In the genomic region with DNA sequence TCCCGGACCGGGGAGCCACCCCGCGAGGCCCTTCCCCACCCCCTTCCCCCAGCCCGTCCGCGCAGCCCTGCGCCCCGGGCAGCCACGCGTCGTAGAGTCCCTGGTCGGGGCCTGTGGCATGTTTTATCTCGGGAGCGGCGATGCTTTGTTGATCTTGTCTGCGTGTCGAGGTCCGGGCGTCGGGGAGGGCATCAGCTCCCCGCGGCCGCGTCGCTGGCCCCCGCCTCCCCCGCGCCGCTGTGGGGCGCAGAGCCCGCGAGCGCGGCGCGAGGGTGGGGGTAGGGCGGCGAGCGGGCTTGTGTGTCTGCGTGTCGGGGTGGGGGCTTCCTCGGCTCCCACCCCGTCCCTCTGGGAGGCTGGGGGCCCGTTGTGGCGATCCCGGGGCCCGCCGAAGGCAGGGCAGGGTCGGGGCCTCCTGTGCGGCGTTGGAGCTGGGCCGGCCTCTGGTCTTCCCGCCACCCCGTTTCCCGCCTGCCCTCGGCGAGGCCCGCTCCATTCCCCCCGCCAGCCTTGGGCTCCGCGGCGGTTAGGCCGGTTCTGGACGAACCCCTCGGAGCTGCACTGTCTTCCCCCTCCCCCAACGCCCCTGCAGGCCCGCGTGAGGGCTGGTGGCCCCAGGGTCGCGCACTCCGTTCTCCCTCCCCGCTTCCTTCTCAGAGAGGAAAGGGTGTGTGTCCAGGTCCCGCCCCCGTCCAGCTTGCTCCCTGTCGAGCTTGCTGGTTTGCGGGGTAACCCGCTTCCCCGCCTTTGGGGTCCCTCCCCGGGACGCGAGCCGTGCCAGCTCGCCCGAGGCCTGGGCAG, we compare ENCODE assay signal across 9 cellular contexts. TPM values are rescaled to one million over a fixed set of nuclear protein-coding genes. Genes with fewer than 3 reads are reported as not detected.
A peak's percentile ranks its signal among the peaks of the same experiment; 100 is the strongest.
DNase-seq lines count a peak whose midpoint lies in the region; ATAC-seq, FAIRE-seq and TF ChIP-seq lines count a peak whose summit lies in the region.
"Had no signal": no experiment of that assay in that cellular context is flagged by ENCODE, and none has a peak within 500 bp of the region (broad histone marks: within the 10 kb centered on the region; RNA-seq: fewer than 3 reads in every experiment).

No MANE protein-coding gene starts in this region.

- H4K91ac ChIP-seq in H1 (replicated peaks; ENCODE audit: insufficient read length, low read length): peak overlapping the region; percentile 91

- no peak overlapping the region for H2BK20ac ChIP-seq in H1 (ENCODE audit: low read length)

- peak overlapping the region; percentile 78 to 90 (median 83) for H3K9ac ChIP-seq in H1 (replicated peaks in 1 of 4; ENCODE audit: extremely low read depth in 1 of 4, low read depth in 3 of 4, low read length in 3 of 4)

- peaks cover 0 to 5% (median 4%) of the 10 kb centered on the region in 4 experiments; a peak in 4 of 7 replicates for H3K4me1 ChIP-seq in H1 (replicated peaks in 1 of 4; ENCODE audit: control insufficient read depth in 3 of 4, insufficient read depth in 4 of 4, low read length in 3 of 4)

- POLR2A ChIA-PET in H1 (lab: Charles Lee; ENCODE audit: partially characterized antibody): interaction anchor here (0.8 to 3.6 kb wide), 11 partner anchors 10 to 127 kb away, joined by 3 to 27 read pairs (median 4); a partner anchor contains a TSS

- H2BK120ac ChIP-seq in H1 (replicated peaks; ENCODE audit: low read depth, low read length): no peak overlapping the region

- H3K23ac ChIP-seq in H1 (ENCODE audit: insufficient read length): no peak overlapping the region

- no peaks in the 10 kb centered on the region for H3K36me3 ChIP-seq in H1 (ENCODE audit: control insufficient read depth in 2 of 4, insufficient read depth in 4 of 4, low read length in 3 of 4)

- H3K4me2 ChIP-seq in H1 (ENCODE audit: insufficient read depth in 1 of 2, low read depth in 2 of 2, low read length in 2 of 2): peak overlapping the region; percentile 77 to 83

- 3% methylated on average over 50 of the region's 85 CpGs; no CpG with 5 or more reads in 1 of the 2 experiments for WGBS in H1 (ENCODE audit: extremely low coverage in 1 of 2, insufficient coverage in 1 of 2, insufficient read length in 1 of 2, insufficient replicate concordance in 2 of 2, low coverage in 1 of 2, low lambda C conversion rate in 2 of 2, missing lambda C conversion rate in 1 of 2), 2 experiments

- H2BK15ac ChIP-seq in H1 (ENCODE audit: low read length): no peak overlapping the region

- peaks cover 21 to 51% of the 10 kb centered on the region in 2 experiments for H3K79me2 ChIP-seq in H1 (ENCODE audit: control insufficient read depth in 1 of 2, insufficient read depth in 2 of 2, low read length in 2 of 2)

- H2AK5ac ChIP-seq in H1 (ENCODE audit: low read depth, low read length): no peak overlapping the region

- H3K27me3 ChIP-seq in H1 (replicated peaks in 1 of 4; ENCODE audit: control insufficient read depth in 3 of 4, extremely low read depth in 1 of 4, insufficient read depth in 3 of 4, low read length in 3 of 4): no peaks in the 10 kb centered on the region

- H3K9me3 ChIP-seq in H1 (ENCODE audit: insufficient read depth in 2 of 2, low read depth in 1 of 2, low read length in 1 of 2): no peaks in the 10 kb centered on the region

- no peak overlapping the region for H3K14ac ChIP-seq in H1 (ENCODE audit: insufficient read length)

- TF ChIP-seq CTCF in NB4 (IDR thresholded peaks at IDR 0.05; ENCODE audit: low read depth, low read length) (no peak), H1 (IDR thresholded peaks at IDR 0.05; ENCODE audit: control extremely low read depth in 1 of 3, insufficient read depth in 1 of 3, low read depth in 1 of 3, low read length in 3 of 3) (no peak)

- peak overlapping the region; percentile 96 for H4K8ac ChIP-seq in H1 (ENCODE audit: extremely low read depth, insufficient read depth, low read length)

- peaks cover 6% of the 10 kb centered on the region for H3K23me2 ChIP-seq in H1 (ENCODE audit: low read depth, low read length)

- H3K4ac ChIP-seq in H1 (replicated peaks; ENCODE audit: insufficient read length, low read depth, low read length): no peak overlapping the region

- CTCF ChIA-PET in H1 (lab: Charles Lee; ENCODE audit: partially characterized antibody): interaction anchor here (0.7 to 3.1 kb wide), 4 partner anchors 15 to 211 kb away, joined by 3 to 17 read pairs (median 4); a partner anchor contains a TSS

- peak overlapping the region; percentile 89; the same call in 1 of the 2 replicates for H3K27ac ChIP-seq in H1 (ENCODE audit: low read depth, low read length)

- no peak for FAIRE-seq in H1 (lab: Jason Lieb, UNC)
- FAIRE-seq: G401.6 had no signal

- H4K5ac ChIP-seq in H1 (ENCODE audit: insufficient read length, low read depth, low read length): peak overlapping the region; percentile 77

- no peak for TF ChIP-seq RAD21 in H1 (IDR thresholded peaks at IDR 0.05 in 1 of 2, conservative IDR thresholded peaks at IDR 0.05 in 1 of 2; ENCODE audit: low read depth in 2 of 2, low read length in 2 of 2)

- peak overlapping the region; percentile 91; the same call in 1 of the 2 replicates for H2BK5ac ChIP-seq in H1 (ENCODE audit: low read depth, low read length)

- no peak overlapping the region; the same call in 1 of the 2 replicates for H2AFZ ChIP-seq in H1 (ENCODE audit: low read length)

- peak overlapping the region; percentile 93 for H3K4me3 ChIP-seq in NB4 (ENCODE audit: low read depth, low read length)
- H3K4me3 ChIP-seq in H1 (ENCODE audit: extremely low read depth in 1 of 4, insufficient read depth in 2 of 4, low read depth in 3 of 4, low read length in 4 of 4): peak overlapping the region; percentile 77 to 97 (median 88)

- H4K20me1 ChIP-seq in H1 (replicated peaks in 1 of 2; ENCODE audit: control insufficient read depth in 1 of 2, insufficient read depth in 2 of 2, low read length in 2 of 2): peaks cover 7 to 8% of the 10 kb centered on the region in 2 experiments

- peak overlapping the region; percentile 78 for H3K18ac ChIP-seq in H1 (ENCODE audit: extremely low read depth, low read length)

- TF ChIP-seq POLR2A in NB4 (IDR thresholded peaks at IDR 0.05; ENCODE audit: extremely low read depth, insufficient read length): no peak
- no peak; a peak in 1 of 3 replicates for TF ChIP-seq POLR2A in H1 (IDR thresholded peaks at IDR 0.05; ENCODE audit: control extremely low read depth in 1 of 2, low read depth in 2 of 2, low read length in 2 of 2)

- TF ChIP-seq EP300 in H1 (IDR thresholded peaks at IDR 0.05; ENCODE audit: borderline replicate concordance in 1 of 2, low read depth in 2 of 2, low read length in 2 of 2): no peak

- H2BK12ac ChIP-seq in H1 (ENCODE audit: low read depth, low read length): no peak overlapping the region

- peak overlapping the region; percentile 84 for H3K56ac ChIP-seq in H1 (replicated peaks; ENCODE audit: insufficient read length, low read depth, low read length)

- DNase-seq in NCI-H2029 (lab: John Stamatoyannopoulos, UW) (peak; percentile 7), NCI-H2029 treated with DMSO at 0.1 percent for 48 hours (lab: John Stamatoyannopoulos, UW) (no peak), NB4 (ENCODE audit: low read depth) (peak; percentile 75), H1 (ENCODE audit: low read depth in 1 of 2, low spot score in 2 of 2) (peak in 1 of 2 experiments; percentile 75), mucosa of gallbladder (ENCODE audit: low spot score) (peak; percentile 40)
- DNase-seq in activated CD8-positive, alpha-beta memory T cell treated with anti-CD3 and anti-CD28 coated beads for 48 hours (ENCODE audit: low read depth in 2 of 3, low spot score in 2 of 3): peak; percentile 9 to 48 (median 40)
- peak; percentile 10 for DNase-seq in stimulated activated CD8-positive, alpha-beta memory T cell treated with anti-CD3 and anti-CD28 coated beads, Interleukin-7, amount 100 ng/mL, for 24 hours (ENCODE audit: low read depth)

- H3K79me1 ChIP-seq in H1 (ENCODE audit: low read depth, low read length): peaks cover 2% of the 10 kb centered on the region; the same call in 1 of the 2 replicates

- peak; percentile 22 for ATAC-seq in HG02588 (IDR thresholded peaks at IDR 0.05; ENCODE audit: unreplicated experiment)

TF ChIP-seq in H1, 55 proteins besides CTCF, POLR2A, EP300 and RAD21 (continues in another document):
- TF ChIP-seq, protein P1, sequence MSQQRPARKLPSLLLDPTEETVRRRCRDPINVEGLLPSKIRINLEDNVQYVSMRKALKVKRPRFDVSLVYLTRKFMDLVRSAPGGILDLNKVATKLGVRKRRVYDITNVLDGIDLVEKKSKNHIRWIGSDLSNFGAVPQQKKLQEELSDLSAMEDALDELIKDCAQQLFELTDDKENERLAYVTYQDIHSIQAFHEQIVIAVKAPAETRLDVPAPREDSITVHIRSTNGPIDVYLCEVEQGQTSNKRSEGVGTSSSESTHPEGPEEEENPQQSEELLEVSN (IDR thresholded peaks at IDR 0.05): peak; percentile 88
- TF ChIP-seq KDM4A (IDR thresholded peaks at IDR 0.05; ENCODE audit: low read depth, low read length, severe bottlenecking) (peak; percentile 67), TAF1 (IDR thresholded peaks at IDR 0.05; ENCODE audit: low read depth, low read length) (0 out of 2 replicates have a peak, but pooled peaks have one; percentile 43), ASH2L (IDR thresholded peaks at IDR 0.05; ENCODE audit: low read length) (peak; percentile 70), HDAC6 (IDR thresholded peaks at IDR 0.05; ENCODE audit: low read depth, low read length) (no peak), MAFK (IDR thresholded peaks at IDR 0.05; ENCODE audit: low read depth, low read length) (no peak)

RNA-seq across cellular contexts. Expression of a gene that starts 0.7 kb away (rescaled TPM):
- total RNA-seq in H1 (2021; fragmentation: NEBNext Ultra II Directional; extraction: Animal tissue kit (Norgen Biotek cat#: 25700)): 161 and 175 TPM in 2 replicates
- 31.4 and 57.7 TPM in 2 replicates for polyA plus RNA-seq in H1 (2011; rRNA removed)
- polyA plus RNA-seq in H1 (2011; cell fraction: cytosol; rRNA removed): 70.8 TPM
- polyA plus RNA-seq in H1 (2011; cell fraction: nucleus; rRNA removed): 20.3 TPM
- 97.9 to 219 TPM (median 113 TPM) in 4 replicates for polyA plus RNA-seq in H1 (2012, experiment 1 of 2)
- polyA plus RNA-seq in H1 (2012, experiment 2 of 2): 21.7 TPM
- polyA plus RNA-seq in H1 (2013, experiment 1 of 2): 106 TPM
- polyA plus RNA-seq in H1 (2013, experiment 2 of 2): 104 TPM
- 67.4 and 102 TPM in 2 replicates for polyA minus RNA-seq in H1 (2011; rRNA and poly(A)+ RNA removed)
- polyA minus RNA-seq in H1 (2011; cell fraction: cytosol; rRNA and poly(A)+ RNA removed): 54.7 TPM
- 35.3 TPM for polyA minus RNA-seq in H1 (2011; cell fraction: nucleus; rRNA and poly(A)+ RNA removed)
- total RNA-seq in mucosa of gallbladder: 36.7 TPM

RNA-seq across cellular contexts. Expression of a gene that starts 16.9 kb away (rescaled TPM):
- total RNA-seq in H1 (2021; fragmentation: NEBNext Ultra II Directional; extraction: Animal tissue kit (Norgen Biotek cat#: 25700)): 21.4 and 24.2 TPM in 2 replicates
- 15.6 and 19.6 TPM in 2 replicates for polyA plus RNA-seq in H1 (2011; rRNA removed)
- polyA plus RNA-seq in H1 (2011; cell fraction: cytosol; rRNA removed): 13.8 TPM
- polyA plus RNA-seq in H1 (2011; cell fraction: nucleus; rRNA removed): 16.2 TPM
- polyA plus RNA-seq in H1 (2012, experiment 1 of 2): 10.1 to 15.3 TPM (median 13.1 TPM) in 4 replicates
- polyA plus RNA-seq in H1 (2012, experiment 2 of 2): 2.8 TPM
- polyA plus RNA-seq in H1 (2013, experiment 1 of 2): 24.5 TPM
- 26.6 TPM for polyA plus RNA-seq in H1 (2013, experiment 2 of 2)
- 18.0 and 26.8 TPM in 2 replicates for polyA minus RNA-seq in H1 (2011; rRNA and poly(A)+ RNA removed)
- 22.3 TPM for polyA minus RNA-seq in H1 (2011; cell fraction: cytosol; rRNA and poly(A)+ RNA removed)
- polyA minus RNA-seq in H1 (2011; cell fraction: nucleus; rRNA and poly(A)+ RNA removed): 28.4 TPM
- 47.8 TPM for total RNA-seq in mucosa of gallbladder
